2 cellular contexts compared by ENCODE assay signal in genomic region chr17:43511199-43511598, GRCh38. TPM values are rescaled to one million over a fixed set of nuclear protein-coding genes. Genes with fewer than 3 reads are reported as not detected.
"Had no signal": no experiment of that assay in that cellular context is flagged by ENCODE, and none has a peak within 500 bp of the region (broad histone marks: within the 10 kb centered on the region; RNA-seq: fewer than 3 reads in every experiment).

No MANE protein-coding gene starts in this region.

RNA-seq across cellular contexts. Expression of gene ETV4, which starts 34.9 kb away (rescaled TPM):
- total RNA-seq: naive thymus-derived CD8-positive, alpha-beta T cell; natural killer cell had no signal
